In the genomic region with DNA sequence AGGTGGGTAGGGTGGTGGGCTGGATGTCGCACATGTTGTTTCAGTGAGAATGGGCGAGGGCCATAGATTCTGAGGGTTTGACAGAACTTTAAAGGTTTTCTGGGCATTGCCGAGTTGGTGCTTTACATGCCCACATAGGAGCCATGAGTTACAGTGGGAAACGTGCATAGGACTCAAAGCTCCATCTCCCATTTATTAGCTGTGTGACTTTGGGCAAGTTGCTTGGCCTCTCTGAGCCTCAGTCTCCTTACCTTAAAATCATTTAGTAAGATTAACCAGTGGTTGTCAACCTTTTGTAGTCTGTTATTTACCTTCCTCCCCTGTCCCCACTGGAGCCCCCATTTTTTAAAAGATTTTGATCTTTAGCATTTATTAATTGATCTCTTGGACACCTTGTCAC, we compare ENCODE assay signal across 27 cellular contexts.
"Had no signal": no experiment of that assay in that cellular context is flagged by ENCODE, and none has a peak within 500 bp of the region (broad histone marks: within the 10 kb centered on the region; RNA-seq: fewer than 3 reads in every experiment).

No MANE protein-coding gene starts in this region.

- H3K9me3 ChIP-seq: colonic mucosa, esophagus muscularis mucosa, esophagus squamous epithelium, gastrocnemius medialis, gastroesophageal sphincter, heart left ventricle, heart right ventricle had no signal

- ATAC-seq: effector memory CD8-positive, alpha-beta T cell; esophagus mucosa; foreskin keratinocyte; gastrocnemius medialis; gastroesophageal sphincter; heart left ventricle had no signal

- H3K36me3 ChIP-seq: colonic mucosa, gastrocnemius medialis had no signal

- H3K4me3 ChIP-seq: colonic mucosa, coronary artery, dorsolateral prefrontal cortex, esophagus muscularis mucosa, esophagus squamous epithelium, gastrocnemius medialis, gastroesophageal sphincter, heart left ventricle, heart right ventricle had no signal

- H3K27me3 ChIP-seq: colonic mucosa, dorsolateral prefrontal cortex, esophagus muscularis mucosa, esophagus squamous epithelium, foreskin keratinocyte, gastrocnemius medialis, gastroesophageal sphincter, heart left ventricle, heart right ventricle had no signal

- H3K4me1 ChIP-seq: colonic mucosa, esophagus squamous epithelium, foreskin keratinocyte had no signal

- H3K27ac ChIP-seq: colonic mucosa, coronary artery, dorsolateral prefrontal cortex, epithelial cell of prostate, esophagus muscularis mucosa, esophagus squamous epithelium, foreskin keratinocyte, gastrocnemius medialis, gastroesophageal sphincter, heart left ventricle, heart right ventricle had no signal

- FAIRE-seq: colon, endometrium, endothelial cell of umbilical vein, frontal cortex had no signal

- DNase-seq: colonic mucosa; cortex of kidney; dermis blood vessel endothelial cell; dorsolateral prefrontal cortex; effector CD4-positive, alpha-beta T cell; effector CD8-positive, alpha-beta T cell; effector memory CD4-positive, alpha-beta T cell; effector memory CD8-positive, alpha-beta T cell; endodermal cell; erythroblast; esophagus squamous epithelium; foreskin melanocyte; gastrocnemius medialis; glutamatergic neuron; head of caudate nucleus; heart left ventricle; heart right ventricle had no signal
